ENCODE assay signal across 1 cellular context in the genomic region with DNA sequence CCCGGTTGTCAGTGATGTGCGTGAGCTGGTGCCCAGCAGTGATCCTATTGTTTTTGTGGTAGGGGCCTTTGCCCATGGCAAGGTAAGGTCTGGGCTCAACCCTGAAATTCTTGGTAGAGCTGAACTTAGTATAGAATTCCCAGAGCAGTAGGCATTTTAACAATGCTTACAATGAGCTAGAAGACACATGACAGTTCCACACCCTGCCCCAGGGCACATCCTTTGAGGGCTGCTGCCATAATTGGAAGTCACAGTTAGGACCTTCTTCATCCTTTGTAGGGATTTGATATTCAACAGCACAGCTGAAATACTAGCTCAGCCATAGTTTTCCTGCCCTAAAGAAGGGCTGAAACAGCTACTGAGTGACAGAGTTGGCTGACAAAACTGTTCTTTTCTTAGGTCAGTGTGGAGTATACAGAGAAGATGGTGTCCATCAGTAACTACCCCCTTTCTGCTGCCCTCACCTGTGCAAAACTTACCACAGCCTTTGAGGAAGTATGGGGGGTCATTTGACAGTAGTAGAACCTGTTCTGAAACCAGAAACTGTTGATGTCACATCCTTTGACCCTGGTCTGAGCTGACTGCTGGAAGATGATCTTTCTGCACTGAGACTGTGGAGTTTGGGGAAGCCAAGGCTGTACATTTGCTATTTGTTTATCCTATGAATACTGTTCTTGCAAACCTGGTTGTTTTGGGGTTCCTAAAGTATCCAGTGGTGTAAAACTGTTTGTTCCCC.
TF ChIP-seq lines count a peak whose summit lies in the region.

No MANE protein-coding gene starts in this region.

TF ChIP-seq in K562, 482 proteins besides CTCF, POLR2A, EP300 and RAD21:
- TF ChIP-seq JUNB (CRISPR knock-in tag; conservative IDR thresholded peaks at IDR 0.05), result no peak
- TF ChIP-seq SAFB2 (IDR thresholded peaks at IDR 0.05; ENCODE audit: borderline replicate concordance, low read depth, low read length, severe bottlenecking), result no peak
- TF ChIP-seq, protein P1, sequence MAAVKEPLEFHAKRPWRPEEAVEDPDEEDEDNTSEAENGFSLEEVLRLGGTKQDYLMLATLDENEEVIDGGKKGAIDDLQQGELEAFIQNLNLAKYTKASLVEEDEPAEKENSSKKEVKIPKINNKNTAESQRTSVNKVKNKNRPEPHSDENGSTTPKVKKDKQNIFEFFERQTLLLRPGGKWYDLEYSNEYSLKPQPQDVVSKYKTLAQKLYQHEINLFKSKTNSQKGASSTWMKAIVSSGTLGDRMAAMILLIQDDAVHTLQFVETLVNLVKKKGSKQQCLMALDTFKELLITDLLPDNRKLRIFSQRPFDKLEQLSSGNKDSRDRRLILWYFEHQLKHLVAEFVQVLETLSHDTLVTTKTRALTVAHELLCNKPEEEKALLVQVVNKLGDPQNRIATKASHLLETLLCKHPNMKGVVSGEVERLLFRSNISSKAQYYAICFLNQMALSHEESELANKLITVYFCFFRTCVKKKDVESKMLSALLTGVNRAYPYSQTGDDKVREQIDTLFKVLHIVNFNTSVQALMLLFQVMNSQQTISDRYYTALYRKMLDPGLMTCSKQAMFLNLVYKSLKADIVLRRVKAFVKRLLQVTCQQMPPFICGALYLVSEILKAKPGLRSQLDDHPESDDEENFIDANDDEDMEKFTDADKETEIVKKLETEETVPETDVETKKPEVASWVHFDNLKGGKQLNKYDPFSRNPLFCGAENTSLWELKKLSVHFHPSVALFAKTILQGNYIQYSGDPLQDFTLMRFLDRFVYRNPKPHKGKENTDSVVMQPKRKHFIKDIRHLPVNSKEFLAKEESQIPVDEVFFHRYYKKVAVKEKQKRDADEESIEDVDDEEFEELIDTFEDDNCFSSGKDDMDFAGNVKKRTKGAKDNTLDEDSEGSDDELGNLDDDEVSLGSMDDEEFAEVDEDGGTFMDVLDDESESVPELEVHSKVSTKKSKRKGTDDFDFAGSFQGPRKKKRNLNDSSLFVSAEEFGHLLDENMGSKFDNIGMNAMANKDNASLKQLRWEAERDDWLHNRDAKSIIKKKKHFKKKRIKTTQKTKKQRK (IDR thresholded peaks at IDR 0.05; ENCODE audit: borderline replicate concordance, low read depth, low read length), result no peak
- no peak for TF ChIP-seq HIVEP1 (CRISPR knock-in tag; IDR thresholded peaks at IDR 0.05)
- TF ChIP-seq, protein P2, sequence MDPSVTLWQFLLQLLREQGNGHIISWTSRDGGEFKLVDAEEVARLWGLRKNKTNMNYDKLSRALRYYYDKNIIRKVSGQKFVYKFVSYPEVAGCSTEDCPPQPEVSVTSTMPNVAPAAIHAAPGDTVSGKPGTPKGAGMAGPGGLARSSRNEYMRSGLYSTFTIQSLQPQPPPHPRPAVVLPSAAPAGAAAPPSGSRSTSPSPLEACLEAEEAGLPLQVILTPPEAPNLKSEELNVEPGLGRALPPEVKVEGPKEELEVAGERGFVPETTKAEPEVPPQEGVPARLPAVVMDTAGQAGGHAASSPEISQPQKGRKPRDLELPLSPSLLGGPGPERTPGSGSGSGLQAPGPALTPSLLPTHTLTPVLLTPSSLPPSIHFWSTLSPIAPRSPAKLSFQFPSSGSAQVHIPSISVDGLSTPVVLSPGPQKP (CRISPR knock-in tag; IDR thresholded peaks at IDR 0.05), result no peak
- no peak for TF ChIP-seq TEAD2 (tag; IDR thresholded peaks at IDR 0.05)
- TF ChIP-seq BRCA1 (IDR thresholded peaks at IDR 0.05), result no peak
- no peak for TF ChIP-seq BRCA1 (CRISPR knock-in tag; IDR thresholded peaks at IDR 0.05)
- TF ChIP-seq TSC22D4 (tag; IDR thresholded peaks at IDR 0.05), result no peak
- TF ChIP-seq GABPB1 (CRISPR knock-in tag; IDR thresholded peaks at IDR 0.05), result no peak
- TF ChIP-seq RFX7 (CRISPR knock-in tag; IDR thresholded peaks at IDR 0.05), result no peak
- TF ChIP-seq KLF1 (tag; IDR thresholded peaks at IDR 0.05), result no peak
- TF ChIP-seq BACH1 (tag; IDR thresholded peaks at IDR 0.05), result no peak
- TF ChIP-seq RBM34 (IDR thresholded peaks at IDR 0.05; ENCODE audit: borderline replicate concordance, insufficient read depth, low read length), result no peak
- no peak for TF ChIP-seq HDAC2 (IDR thresholded peaks at IDR 0.05)
- TF ChIP-seq HSF4 (CRISPR knock-in tag; IDR thresholded peaks at IDR 0.05; ENCODE audit: borderline replicate concordance), result no peak
- no peak for TF ChIP-seq TAL1 (IDR thresholded peaks at IDR 0.05)
- TF ChIP-seq STAG1 (CRISPR knock-in tag; IDR thresholded peaks at IDR 0.05; ENCODE audit: borderline replicate concordance), result no peak
- no peak for TF ChIP-seq TBP (optimal IDR thresholded peaks at IDR 0.05; ENCODE audit: low read depth, low read length)
- no peak for TF ChIP-seq RBM39 (optimal IDR thresholded peaks at IDR 0.05; ENCODE audit: low read depth, low read length)
- TF ChIP-seq ARNT (IDR thresholded peaks at IDR 0.05), result no peak
